19 cellular contexts compared by ENCODE assay signal in the genomic region with DNA sequence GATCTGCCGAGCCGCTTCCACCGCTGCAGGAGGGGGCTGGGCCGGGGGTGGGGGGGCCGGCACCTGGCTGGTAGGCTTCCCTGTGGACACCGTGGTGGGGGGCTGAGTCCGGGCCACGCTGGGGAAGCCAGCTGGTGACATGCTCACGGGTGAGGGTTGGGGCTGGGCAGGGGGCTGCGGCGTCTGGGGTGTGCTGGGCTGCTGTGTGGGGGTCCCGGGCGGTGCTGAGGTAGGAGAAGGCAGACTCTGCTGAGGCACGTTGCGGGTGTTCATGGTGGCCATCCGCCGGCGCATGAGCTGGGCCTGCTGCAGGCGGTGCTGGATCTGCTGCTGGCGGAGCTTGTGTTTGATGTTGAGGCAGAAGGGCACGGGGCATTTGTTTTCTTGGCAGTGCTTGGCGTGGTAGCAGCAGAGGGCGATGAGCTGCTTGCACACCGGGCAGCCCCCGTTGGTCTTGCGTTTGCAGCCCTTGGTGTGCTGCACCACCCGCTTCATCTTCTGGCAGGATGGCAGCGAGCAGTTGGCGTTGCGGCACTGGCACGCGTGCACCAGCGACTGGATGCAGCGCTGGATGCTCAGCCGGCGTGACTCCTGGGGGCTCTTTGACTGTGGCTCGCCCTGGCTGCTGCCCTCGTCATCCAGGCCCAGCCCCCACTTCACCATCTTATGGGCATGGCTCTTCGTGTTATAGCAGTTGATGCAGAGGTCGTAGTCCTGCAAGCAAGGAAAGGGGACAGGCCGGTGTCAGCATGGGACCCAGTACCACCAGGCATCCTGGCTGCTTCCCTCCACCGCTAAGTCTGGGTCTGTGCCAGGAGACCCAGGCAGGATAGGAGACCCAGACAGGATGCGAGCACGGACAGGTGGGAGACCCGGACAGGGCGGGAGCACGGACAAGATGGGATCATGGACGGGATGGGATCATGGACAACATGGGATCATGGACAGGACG. TPM values are rescaled to one million over a fixed set of nuclear protein-coding genes. Genes with fewer than 3 reads are reported as not detected.
DNase-seq lines count a peak whose midpoint lies in the region; ATAC-seq, FAIRE-seq and TF ChIP-seq lines count a peak whose summit lies in the region.
"Had no signal": no experiment of that assay in that cellular context is flagged by ENCODE, and none has a peak within 500 bp of the region (broad histone marks: within the 10 kb centered on the region; RNA-seq: fewer than 3 reads in every experiment).

No MANE protein-coding gene starts in this region.

- no peak for TF ChIP-seq RAD21 in HepG2 (CRISPR knock-in tag; IDR thresholded peaks at IDR 0.05)

- TF ChIP-seq EP300 in HepG2 (IDR thresholded peaks at IDR 0.05; ENCODE audit: low read depth in 2 of 2, low read length in 2 of 2): no peak
- no peak for TF ChIP-seq EP300 in HepG2 (CRISPR knock-in tag; IDR thresholded peaks at IDR 0.05; ENCODE audit: borderline replicate concordance)

- H3K27ac Mint-ChIP-seq in activated naive CD8-positive, alpha-beta T cell treated with anti-CD3 and anti-CD28 coated beads, Interleukin-2, amount 10 ng/mL, durations not matched to agents 7 days and 5 days: no peak overlapping the region
- no peak overlapping the region for H3K27ac Mint-ChIP-seq in activated naive CD8-positive, alpha-beta T cell treated with anti-CD3 and anti-CD28 coated beads for 36 hours
- H3K27ac Mint-ChIP-seq in central memory CD8-positive, alpha-beta T cell (ENCODE audit: low read depth): peak overlapping the region; percentile 74
- peak overlapping the region; percentile 66 for H3K27ac Mint-ChIP-seq in type B pancreatic cell
- H3K27ac Mint-ChIP-seq in immature natural killer cell: peak overlapping the region in 2 of 6 donors; percentile 20 to 24
- H3K27ac Mint-ChIP-seq: CD8-positive, alpha-beta T cell had no signal

- no peak overlapping the region for H2AFZ ChIP-seq in HepG2 (ENCODE audit: low read length)

- no TSS peak for BruUV-seq in HepG2 (replicated peaks; lab: Mats Ljungman, UMichigan)

- no peaks in the 10 kb centered on the region for H3K27me3 ChIP-seq in HepG2 (ENCODE audit: control insufficient read depth in 1 of 2, insufficient read depth in 2 of 2, low read length in 2 of 2)

- POLR2A ChIA-PET in activated naive CD8-positive, alpha-beta T cell treated with anti-CD3 and anti-CD28 coated beads, Interleukin-2, amount 10 ng/mL, durations not matched to agents 7 days and 5 days (lab: Charles Lee): no interaction called here
- POLR2A ChIA-PET in HepG2 (lab: Yijun Ruan, JAX): no interaction called here

- H3K4me2 ChIP-seq in HepG2 (ENCODE audit: low read depth, low read length): no peak overlapping the region

- WGBS in HepG2 (ENCODE audit: low lambda C conversion rate): 98% methylated on average over 38 of the region's 49 CpGs

- H3K79me2 ChIP-seq in HepG2 (ENCODE audit: insufficient read depth, low read length): no peaks in the 10 kb centered on the region

- peaks cover 33 to 59% of the 10 kb centered on the region in 2 experiments; a peak in 4 of 5 replicates for H3K36me3 ChIP-seq in HepG2 (replicated peaks in 1 of 2; ENCODE audit: control insufficient read depth in 1 of 2, insufficient read depth in 2 of 2, low read length in 2 of 2)

- H3K36me3 Mint-ChIP-seq in activated naive CD8-positive, alpha-beta T cell treated with anti-CD3 and anti-CD28 coated beads, Interleukin-2, amount 10 ng/mL, durations not matched to agents 7 days and 5 days: peaks cover 14% of the 10 kb centered on the region
- peaks cover 12% of the 10 kb centered on the region for H3K36me3 Mint-ChIP-seq in activated naive CD8-positive, alpha-beta T cell treated with anti-CD3 and anti-CD28 coated beads for 36 hours
- peaks cover 33% of the 10 kb centered on the region for H3K36me3 Mint-ChIP-seq in central memory CD8-positive, alpha-beta T cell (ENCODE audit: insufficient read depth)
- H3K36me3 Mint-ChIP-seq in type B pancreatic cell (peaks cover 25% of the 10 kb centered on the region), immature natural killer cell (peaks cover 6 to 25% (median 11%) of the 10 kb centered on the region in 3 donors)

- H3K4me3 Mint-ChIP-seq in activated naive CD8-positive, alpha-beta T cell treated with anti-CD3 and anti-CD28 coated beads, Interleukin-2, amount 10 ng/mL, durations not matched to agents 7 days and 5 days: no peak overlapping the region
- H3K4me3 Mint-ChIP-seq in activated naive CD8-positive, alpha-beta T cell treated with anti-CD3 and anti-CD28 coated beads for 36 hours: no peak overlapping the region
- H3K4me3 Mint-ChIP-seq in central memory CD8-positive, alpha-beta T cell: no peak overlapping the region
- no peak overlapping the region for H3K4me3 Mint-ChIP-seq in type B pancreatic cell
- no peak overlapping the region for H3K4me3 Mint-ChIP-seq in immature natural killer cell
- H3K4me3 Mint-ChIP-seq: CD8-positive, alpha-beta T cell had no signal

- ATAC-seq in activated naive CD8-positive, alpha-beta T cell treated with anti-CD3 and anti-CD28 coated beads, Interleukin-2, amount 10 ng/mL, durations not matched to agents 7 days and 5 days (ENCODE audit: low read depth): no peak
- no peak for ATAC-seq in central memory CD8-positive, alpha-beta T cell (replicated peaks; ENCODE audit: extremely low read depth, poor library complexity, severe bottlenecking)
- ATAC-seq in HepG2: peak; percentile 7; the same call in 1 of the 3 replicates
- ATAC-seq: CD8-positive, alpha-beta T cell had no signal

- no peak for TF ChIP-seq POLR2A in HepG2 (IDR thresholded peaks at IDR 0.05; ENCODE audit: insufficient read depth in 1 of 2, low read depth in 2 of 2, low read length in 2 of 2)

- H3K9ac ChIP-seq in HepG2 (ENCODE audit: insufficient read depth, low read depth, low read length): no peak overlapping the region

- FAIRE-seq in HepG2 (lab: Jason Lieb, UNC): no peak
- FAIRE-seq: D721Med, HTR-8/SVneo had no signal

- no peaks in the 10 kb centered on the region for H4K20me1 ChIP-seq in HepG2 (ENCODE audit: insufficient read depth, low read length)

- peaks cover 2% of the 10 kb centered on the region for H3K4me1 Mint-ChIP-seq in activated naive CD8-positive, alpha-beta T cell treated with anti-CD3 and anti-CD28 coated beads, Interleukin-2, amount 10 ng/mL, durations not matched to agents 7 days and 5 days
- H3K4me1 Mint-ChIP-seq in activated naive CD8-positive, alpha-beta T cell treated with anti-CD3 and anti-CD28 coated beads for 36 hours: no peaks in the 10 kb centered on the region
- H3K4me1 Mint-ChIP-seq in central memory CD8-positive, alpha-beta T cell: no peaks in the 10 kb centered on the region
- H3K4me1 Mint-ChIP-seq in type B pancreatic cell (ENCODE audit: unreplicated experiment) (no peaks in the 10 kb centered on the region), immature natural killer cell (peaks cover 2 to 6% of the 10 kb centered on the region in 2 donors)

- H3K27ac ChIP-seq in HepG2 (ENCODE audit: extremely low read length, insufficient read depth, low read length): no peak overlapping the region
- H3K27ac ChIP-seq: HL-60, RWPE1 had no signal

- TF ChIP-seq CTCF in HepG2 (CRISPR knock-in tag; IDR thresholded peaks at IDR 0.05): no peak
- TF ChIP-seq CTCF in type B pancreatic cell (conservative IDR thresholded peaks at IDR 0.05): no peak

- intact Hi-C loops in HepG2 (cut with micrococcal nuclease; ENCODE audit: unreplicated experiment): no loop called here

- CTCF ChIA-PET in HepG2 (lab: Yijun Ruan, JAX; ENCODE audit: low intra/inter-chr PET ratio, low total read pairs): no interaction called here

- no peaks in the 10 kb centered on the region for H3K9me3 ChIP-seq in HepG2 (ENCODE audit: low read length)

- H3K27me3 Mint-ChIP-seq in activated naive CD8-positive, alpha-beta T cell treated with anti-CD3 and anti-CD28 coated beads, Interleukin-2, amount 10 ng/mL, durations not matched to agents 7 days and 5 days: no peaks in the 10 kb centered on the region
- no peaks in the 10 kb centered on the region for H3K27me3 Mint-ChIP-seq in activated naive CD8-positive, alpha-beta T cell treated with anti-CD3 and anti-CD28 coated beads for 36 hours
- H3K27me3 Mint-ChIP-seq in central memory CD8-positive, alpha-beta T cell: no peaks in the 10 kb centered on the region
- H3K27me3 Mint-ChIP-seq in type B pancreatic cell (no peaks in the 10 kb centered on the region), immature natural killer cell (ENCODE audit: low read depth in 3 of 3) (peaks cover 10 to 33% (median 11%) of the 10 kb centered on the region in 3 donors)

- H3K4me1 ChIP-seq in HepG2 (ENCODE audit: insufficient read depth, low read length): 0 out of 2 replicates have a peak, but pooled peaks cover 7% of the 10 kb centered on the region

- no peak overlapping the region for H3K4me3 ChIP-seq in HepG2 (replicated peaks in 1 of 3; ENCODE audit: insufficient read depth in 1 of 3, low read depth in 2 of 3, low read length in 3 of 3)

- no peaks in the 10 kb centered on the region for H3K9me3 Mint-ChIP-seq in activated naive CD8-positive, alpha-beta T cell treated with anti-CD3 and anti-CD28 coated beads, Interleukin-2, amount 10 ng/mL, durations not matched to agents 7 days and 5 days
- no peaks in the 10 kb centered on the region for H3K9me3 Mint-ChIP-seq in activated naive CD8-positive, alpha-beta T cell treated with anti-CD3 and anti-CD28 coated beads for 36 hours
- no peaks in the 10 kb centered on the region for H3K9me3 Mint-ChIP-seq in central memory CD8-positive, alpha-beta T cell
- H3K9me3 Mint-ChIP-seq in type B pancreatic cell (no peaks in the 10 kb centered on the region), immature natural killer cell (no peaks in the 10 kb centered on the region)
- H3K9me3 Mint-ChIP-seq: CD8-positive, alpha-beta T cell had no signal

- DNase-seq in activated naive CD8-positive, alpha-beta T cell treated with anti-CD3 and anti-CD28 coated beads, Interleukin-2, amount 10 ng/mL, durations not matched to agents 7 days and 5 days: peak; percentile 14
- no peak for DNase-seq in activated naive CD8-positive, alpha-beta T cell treated with anti-CD3 and anti-CD28 coated beads for 36 hours
- DNase-seq in central memory CD8-positive, alpha-beta T cell (ENCODE audit: low spot score in 2 of 2): no peak
- DNase-seq in HepG2 (ENCODE audit: low spot score) (no peak), type B pancreatic cell (ENCODE audit: extremely low spot score, unreplicated experiment) (no peak), retina (no peak), immature natural killer cell (no peak), nucleus accumbens (lab: John Stamatoyannopoulos, UW) (no peak)
- DNase-seq: CD8-positive, alpha-beta T cell; DMS79; HCEC 1CT; NCI-H1105 treated with DMSO at 0.1 percent for 48 hours; NCI-H187 treated with DMSO at 0.1 percent for 48 hours; NCI-H748 treated with DMSO at 0.1 percent for 48 hours; OCI-M1 had no signal

- in situ Hi-C loops in HepG2 (cut with HindIII; ENCODE audit: extremely low pct_ligation_motif_present, low pct_unique_long_range_greater_than_20kb): no loop called here

RNA-seq across cellular contexts. Expression of a gene that starts 12.1 kb away (rescaled TPM):
- 100 to 1,000 TPM; 116 to 121 TPM for total RNA-seq in activated naive CD8-positive, alpha-beta T cell treated with anti-CD3 and anti-CD28 coated beads, Interleukin-2, amount 10 ng/mL, durations not matched to agents 7 days and 5 days
- 100 to 1,000 TPM; 366 to 377 TPM for total RNA-seq in activated naive CD8-positive, alpha-beta T cell treated with anti-CD3 and anti-CD28 coated beads for 36 hours
- total RNA-seq in HepG2 (2016; rRNA removed; fragmentation: Illumina TruSeq; extraction: Trizol) (112 and 127 TPM in 2 replicates), type B pancreatic cell (ENCODE audit: low replicate concordance) (132 and 138 TPM in 2 replicates)
- 28.9 and 31.8 TPM in 2 replicates for total RNA-seq in HepG2 (2016; cell fraction: cytosol; rRNA removed; fragmentation: Illumina TruSeq; extraction: Trizol; ENCODE audit: low read depth)
- 104 and 130 TPM in 2 replicates for total RNA-seq in HepG2 (2016; cell fraction: insoluble cytoplasmic fraction; rRNA removed; fragmentation: Illumina TruSeq; extraction: Trizol)
- total RNA-seq in HepG2 (2016; cell fraction: membrane; rRNA removed; fragmentation: Illumina TruSeq; extraction: Trizol): 40.6 and 42.7 TPM in 2 replicates
- total RNA-seq in HepG2 (2016; cell fraction: nucleus; rRNA removed; fragmentation: Illumina TruSeq; extraction: Trizol): 81.3 and 97.5 TPM in 2 replicates
- polyA plus RNA-seq in HepG2 (2011; rRNA removed) (240 and 283 TPM in 2 replicates), immature natural killer cell (10 to 100 TPM; 30.1 to 32.1 (median 30.7) TPM)
- polyA plus RNA-seq in HepG2 (2011; cell fraction: cytosol; rRNA removed): 125 and 163 TPM in 2 replicates
- polyA plus RNA-seq in HepG2 (2011; cell fraction: nucleus; rRNA removed): 405 and 449 TPM in 2 replicates
- 173 and 189 TPM in 2 replicates for polyA plus RNA-seq in HepG2 (2012)
- 15.5 and 18.4 TPM in 2 replicates for polyA plus RNA-seq in HepG2 (2016; cell fraction: cytosol; fragmentation: Illumina TruSeq; extraction: Trizol; ENCODE audit: low read depth)
- polyA plus RNA-seq in HepG2 (2016; cell fraction: insoluble cytoplasmic fraction; fragmentation: Illumina TruSeq; extraction: Trizol; ENCODE audit: low read depth): 106 and 121 TPM in 2 replicates
- polyA plus RNA-seq in HepG2 (2016; cell fraction: membrane; fragmentation: Illumina TruSeq; extraction: Trizol; ENCODE audit: low read depth): 25.7 and 26.7 TPM in 2 replicates
- 169 and 193 TPM in 2 replicates for polyA plus RNA-seq in HepG2 (2016; cell fraction: nucleus; fragmentation: Illumina TruSeq; extraction: Trizol; ENCODE audit: insufficient read depth, low read depth)
- polyA minus RNA-seq in HepG2 (2011; rRNA and poly(A)+ RNA removed; ENCODE audit: low replicate concordance): 623 and 697 TPM in 2 replicates
- 98.0 and 120 TPM in 2 replicates for polyA minus RNA-seq in HepG2 (2011; cell fraction: cytosol; rRNA and poly(A)+ RNA removed)
- 105 and 109 TPM in 2 replicates for polyA minus RNA-seq in HepG2 (2011; cell fraction: nucleus; rRNA and poly(A)+ RNA removed)

Comparison
In these comparisons a context has a peak if more than half of its experiments do, and no peak if none do; other contexts are left out.
1. H3K27ac Mint-ChIP-seq: peak in central memory CD8-positive, alpha-beta T cell (single experiment) and type B pancreatic cell (single experiment); none in activated naive CD8-positive, alpha-beta T cell treated with anti-CD3 and anti-CD28 coated beads, Interleukin-2, amount 10 ng/mL, durations not matched to agents 7 days and 5 days (single experiment) and activated naive CD8-positive, alpha-beta T cell treated with anti-CD3 and anti-CD28 coated beads for 36 hours (single experiment).